In the genomic region with DNA sequence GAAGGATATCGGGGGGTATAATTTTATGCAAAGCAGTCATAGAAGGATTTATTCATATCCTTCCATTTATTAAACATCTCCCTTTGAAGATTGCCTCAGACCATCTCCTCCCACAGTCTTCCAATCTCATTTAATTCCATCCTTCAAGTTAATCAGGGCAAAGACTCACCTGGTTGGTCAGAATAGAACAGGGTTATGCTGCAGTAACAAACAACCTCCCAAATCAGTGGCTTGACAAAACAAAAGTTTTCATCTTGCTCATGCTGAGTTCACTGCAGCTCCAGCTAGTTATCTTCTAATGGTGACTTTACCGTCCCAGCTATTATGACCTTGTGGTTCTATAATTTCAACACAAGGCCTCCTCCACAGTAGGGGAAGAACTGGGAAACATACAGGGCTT, we compare ENCODE assay signal across 22 cellular contexts.
"Had no signal": no experiment of that assay in that cellular context is flagged by ENCODE, and none has a peak within 500 bp of the region (broad histone marks: within the 10 kb centered on the region; RNA-seq: fewer than 3 reads in every experiment).

No MANE protein-coding gene starts in this region.

- H3K27ac ChIP-seq: KMS-11, RWPE1, SJSA1, SK-N-MC had no signal

- H3K9me3 ChIP-seq: SJSA1 had no signal

- H3K4me1 ChIP-seq: SJSA1 had no signal

- DNase-seq: IMR-90, Kasumi-1, MM.1S, NCI-H1092, NCI-H1105 treated with DMSO at 0.1 percent for 48 hours, NCI-H1417 treated with DMSO at 0.1 percent for 48 hours, NCI-H146, NCI-H187, NCI-H2029, NCI-H2081 treated with DMSO at 0.1 percent for 48 hours, NCI-H2171, NCI-H226, NCI-H446, NCI-H510A, NCI-H524 treated with DMSO at 0.1 percent for 48 hours, NCI-H69, NCI-H774, SHP77 had no signal

- H3K27me3 ChIP-seq: SJSA1 had no signal

- H3K4me3 ChIP-seq: SJSA1, SK-N-MC had no signal
